Comparison of ENCODE assay signal across 1 cellular context in the genomic region with DNA sequence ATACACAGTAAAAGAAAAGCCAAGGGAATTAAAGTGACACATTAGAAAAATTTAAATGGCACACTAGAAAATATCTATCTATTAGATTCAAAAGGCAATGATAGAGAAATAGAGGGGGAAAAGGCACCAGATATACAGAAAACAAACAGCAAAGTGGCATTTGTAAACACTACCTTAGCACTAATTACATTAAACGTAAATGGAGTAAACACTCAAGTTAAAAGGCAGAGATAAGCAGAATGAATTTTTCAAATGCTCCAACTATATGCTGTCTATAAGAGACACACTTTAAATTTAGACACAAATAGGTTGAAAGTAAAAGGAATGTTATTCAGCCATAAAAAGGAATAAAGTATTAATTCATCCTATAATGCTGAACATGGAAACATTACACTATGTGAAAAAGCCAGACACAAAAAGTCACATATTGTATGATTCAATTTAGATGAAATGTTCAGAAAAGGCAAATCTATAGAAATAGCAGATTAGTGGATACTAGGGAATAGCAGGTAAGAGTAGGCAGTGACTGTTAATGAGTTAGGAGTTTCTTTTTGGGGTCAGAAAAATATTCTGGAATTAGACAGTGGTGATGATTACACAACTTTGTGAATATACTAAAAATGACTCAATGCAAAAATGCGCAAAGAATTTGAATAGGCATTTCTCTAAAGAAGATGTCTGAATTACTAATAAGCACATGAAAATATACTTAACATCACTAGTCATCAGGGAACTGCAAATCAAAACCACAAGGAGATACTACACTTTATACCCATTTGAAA.
TF ChIP-seq lines count a peak whose summit lies in the region.

No MANE protein-coding gene starts in this region.

TF ChIP-seq in K562, 482 proteins besides CTCF, POLR2A, EP300 and RAD21 (continued from another document):
- TF ChIP-seq, protein P1, sequence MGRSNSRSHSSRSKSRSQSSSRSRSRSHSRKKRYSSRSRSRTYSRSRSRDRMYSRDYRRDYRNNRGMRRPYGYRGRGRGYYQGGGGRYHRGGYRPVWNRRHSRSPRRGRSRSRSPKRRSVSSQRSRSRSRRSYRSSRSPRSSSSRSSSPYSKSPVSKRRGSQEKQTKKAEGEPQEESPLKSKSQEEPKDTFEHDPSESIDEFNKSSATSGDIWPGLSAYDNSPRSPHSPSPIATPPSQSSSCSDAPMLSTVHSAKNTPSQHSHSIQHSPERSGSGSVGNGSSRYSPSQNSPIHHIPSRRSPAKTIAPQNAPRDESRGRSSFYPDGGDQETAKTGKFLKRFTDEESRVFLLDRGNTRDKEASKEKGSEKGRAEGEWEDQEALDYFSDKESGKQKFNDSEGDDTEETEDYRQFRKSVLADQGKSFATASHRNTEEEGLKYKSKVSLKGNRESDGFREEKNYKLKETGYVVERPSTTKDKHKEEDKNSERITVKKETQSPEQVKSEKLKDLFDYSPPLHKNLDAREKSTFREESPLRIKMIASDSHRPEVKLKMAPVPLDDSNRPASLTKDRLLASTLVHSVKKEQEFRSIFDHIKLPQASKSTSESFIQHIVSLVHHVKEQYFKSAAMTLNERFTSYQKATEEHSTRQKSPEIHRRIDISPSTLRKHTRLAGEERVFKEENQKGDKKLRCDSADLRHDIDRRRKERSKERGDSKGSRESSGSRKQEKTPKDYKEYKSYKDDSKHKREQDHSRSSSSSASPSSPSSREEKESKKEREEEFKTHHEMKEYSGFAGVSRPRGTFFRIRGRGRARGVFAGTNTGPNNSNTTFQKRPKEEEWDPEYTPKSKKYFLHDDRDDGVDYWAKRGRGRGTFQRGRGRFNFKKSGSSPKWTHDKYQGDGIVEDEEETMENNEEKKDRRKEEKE (IDR thresholded peaks at IDR 0.05; ENCODE audit: borderline replicate concordance in 1 of 2, control insufficient read depth in 1 of 2, low read depth in 2 of 2, low read length in 1 of 2): peak in 1 of 2 experiments; percentile 24; a peak in 1 of 4 replicates
